Comparison of ENCODE assay signal across 18 cellular contexts in the genomic region with DNA sequence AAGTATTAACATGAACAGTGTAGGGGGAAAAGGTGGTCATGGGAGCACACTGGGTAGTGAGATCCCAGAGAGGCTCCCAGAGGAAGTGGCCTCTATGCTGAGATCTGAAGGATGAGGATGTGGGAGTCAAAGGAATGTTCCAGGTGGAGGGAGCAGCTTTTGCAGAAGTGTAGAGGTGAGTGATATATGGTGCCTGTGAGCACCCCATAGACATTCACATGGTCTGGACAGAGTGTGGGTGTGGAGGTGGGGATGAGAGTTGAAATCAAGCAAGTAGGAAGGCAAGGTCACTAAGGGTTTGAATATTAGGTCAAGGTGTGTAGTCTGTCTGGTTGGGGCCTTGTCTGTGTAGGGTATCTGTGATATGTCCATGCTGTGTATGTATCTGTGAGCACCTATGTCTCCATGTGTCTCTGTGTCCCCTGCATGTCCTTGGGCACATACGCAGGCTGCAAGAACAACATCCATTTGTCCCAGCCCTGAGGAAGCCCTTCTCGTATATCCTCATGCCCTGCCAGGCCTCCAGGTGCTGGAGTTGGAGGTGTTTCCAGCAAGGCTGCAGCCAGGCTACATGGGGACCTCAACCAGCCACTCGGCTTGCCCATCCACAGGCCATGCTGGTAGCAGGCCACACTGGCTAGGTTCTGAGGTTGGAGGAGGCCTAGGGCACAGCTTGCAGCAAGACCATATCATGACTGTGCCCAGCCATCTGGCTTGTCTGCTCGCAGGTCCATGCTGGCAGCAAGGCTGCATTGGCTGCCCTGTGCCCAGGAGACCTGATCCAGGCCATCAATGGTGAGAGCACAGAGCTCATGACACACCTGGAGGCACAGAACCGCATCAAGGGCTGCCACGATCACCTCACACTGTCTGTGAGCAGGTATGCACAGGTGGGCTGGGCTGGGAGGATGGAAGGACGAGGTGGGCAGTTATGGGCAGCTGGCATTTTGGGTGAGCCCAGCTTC. TPM values are rescaled to one million over a fixed set of nuclear protein-coding genes. Genes with fewer than 3 reads are reported as not detected.
DNase-seq lines count a peak whose midpoint lies in the region; ATAC-seq and TF ChIP-seq lines count a peak whose summit lies in the region.
"Had no signal": no experiment of that assay in that cellular context is flagged by ENCODE, and none has a peak within 500 bp of the region (broad histone marks: within the 10 kb centered on the region; RNA-seq: fewer than 3 reads in every experiment).

No MANE protein-coding gene starts in this region.

- H2AFZ ChIP-seq in ACC112 (ENCODE audit: low read length, unreplicated experiment) (no peak overlapping the region), IMR-90 (replicated peaks; ENCODE audit: low read length, poor library complexity) (no peak overlapping the region)

- peak overlapping the region; percentile 90 for H3K4ac ChIP-seq in IMR-90 (ENCODE audit: low read depth, low read length)

- dilution Hi-C loops in IMR-90 (cut with HindIII; ENCODE audit: low sequenced_read_pairs, unreplicated experiment): no loop called here

- TF ChIP-seq RAD21 in IMR-90 (IDR thresholded peaks at IDR 0.05; ENCODE audit: low read length): no peak

- H3K14ac ChIP-seq in IMR-90 (replicated peaks; ENCODE audit: low read depth, low read length): no peak overlapping the region; the same call in 1 of the 2 replicates

- H3K79me2 ChIP-seq in ACC112 (ENCODE audit: control insufficient read depth, insufficient read depth, low read length, unreplicated experiment): peaks cover 67% of the 10 kb centered on the region

- H3K4me2 ChIP-seq in IMR-90 (ENCODE audit: low read depth, low read length): no peak overlapping the region

- H2BK120ac ChIP-seq in IMR-90 (ENCODE audit: low read depth, low read length): 0 out of 2 replicates have a peak overlapping the region, but pooled peaks have one; percentile 19

- H4K5ac ChIP-seq in IMR-90 (ENCODE audit: low read depth, low read length): no peak overlapping the region

- 83% methylated on average over 1 of the region's 7 CpGs; no CpG with 5 or more reads in 1 of the 2 experiments for WGBS in IMR-90 (ENCODE audit: extremely low coverage in 2 of 2, insufficient read length in 1 of 2), 2 experiments
- 92 to 97% methylated on average over 7 of the region's 7 CpGs for whole genome bisulfite sequencing in heart right ventricle, 2 donors

- peak overlapping the region; percentile 11; the same call in 1 of the 2 replicates for H4K91ac ChIP-seq in IMR-90 (ENCODE audit: insufficient read depth, low read depth, low read length)

- peaks cover 66% of the 10 kb centered on the region for H3K9me1 ChIP-seq in IMR-90 (ENCODE audit: insufficient read depth, low read length)

- no peak overlapping the region for H2BK20ac ChIP-seq in IMR-90 (ENCODE audit: low read depth, low read length)

- peak overlapping the region in 1 of 2 experiments; percentile 11; a peak in 1 of 4 replicates for H4K8ac ChIP-seq in IMR-90 (ENCODE audit: low read depth in 2 of 2, low read length in 2 of 2)

- H4K20me1 ChIP-seq in IMR-90 (ENCODE audit: insufficient read depth, low read length): peaks cover 41% of the 10 kb centered on the region

- POLR2A ChIA-PET in IMR-90 (lab: Charles Lee; ENCODE audit: unreplicated experiment): no interaction called here

- no peak overlapping the region for H3K9ac ChIP-seq in IMR-90 (ENCODE audit: low read depth, low read length)
- no peak overlapping the region for H3K9ac ChIP-seq in colonic mucosa (ENCODE audit: low read depth in 2 of 2, low read length in 2 of 2)
- H3K9ac ChIP-seq in rectal smooth muscle tissue (ENCODE audit: low read length): no peak overlapping the region

- peaks cover 73% of the 10 kb centered on the region for H3K4me1 ChIP-seq in ACC112 (ENCODE audit: control insufficient read depth, insufficient read depth, low read length, unreplicated experiment)
- peaks cover 60% of the 10 kb centered on the region for H3K4me1 ChIP-seq in IMR-90 (ENCODE audit: control insufficient read depth, insufficient read depth, low read length)
- peaks cover 20% of the 10 kb centered on the region for H3K4me1 ChIP-seq in colonic mucosa
- peaks cover 82% of the 10 kb centered on the region for H3K4me1 ChIP-seq in rectal smooth muscle tissue (ENCODE audit: control insufficient read depth, insufficient read depth, low read length)
- H3K4me1 ChIP-seq in heart right ventricle: peaks cover 29 to 82% (median 56%) of the 10 kb centered on the region in 9 donors
- no peaks in the 10 kb centered on the region for H3K4me1 ChIP-seq in HAP-1

- TF ChIP-seq CTCF in IMR-90 (conservative IDR thresholded peaks at IDR 0.05; ENCODE audit: low read depth, low read length) (no peak), colonic mucosa (IDR thresholded peaks at IDR 0.05) (no peak), heart right ventricle (IDR thresholded peaks at IDR 0.05) (no peak)

- H3K18ac ChIP-seq in IMR-90 (ENCODE audit: low read depth, low read length): no peak overlapping the region

- peak overlapping the region; percentile 30; the same call in 2 of the 3 replicates for H2BK15ac ChIP-seq in IMR-90 (ENCODE audit: low read depth, low read length)

- H3K27me3 ChIP-seq in ACC112 (ENCODE audit: insufficient read depth, low read length) (no peaks in the 10 kb centered on the region), IMR-90 (ENCODE audit: control insufficient read depth, insufficient read depth, low read length) (no peaks in the 10 kb centered on the region), colonic mucosa (no peaks in the 10 kb centered on the region), rectal smooth muscle tissue (ENCODE audit: control insufficient read depth, insufficient read depth, low read length) (no peaks in the 10 kb centered on the region), heart right ventricle (peaks cover 0 to 13% (median 0%) of the 10 kb centered on the region in 7 donors), HAP-1 (ENCODE audit: low read depth) (no peaks in the 10 kb centered on the region)
- H3K27me3 ChIP-seq: body of pancreas, right lobe of liver had no signal

- H2BK5ac ChIP-seq in IMR-90 (ENCODE audit: low read depth, low read length, poor library complexity, severe bottlenecking): peak overlapping the region; percentile 83

- peak overlapping the region; percentile 93 for H3K27ac ChIP-seq in ACC112 (ENCODE audit: low read depth, low read length)
- peak overlapping the region; percentile 15 for H3K27ac ChIP-seq in IMR-90 (ENCODE audit: insufficient read depth, low read length)
- peak overlapping the region; percentile 24 for H3K27ac ChIP-seq in colonic mucosa
- H3K27ac ChIP-seq in rectal smooth muscle tissue (ENCODE audit: low read depth, low read length): peak overlapping the region; percentile 99
- no peak overlapping the region for H3K27ac ChIP-seq in heart right ventricle
- H3K27ac ChIP-seq: right lobe of liver had no signal

- H3K23ac ChIP-seq in IMR-90 (ENCODE audit: low read depth, low read length): peak overlapping the region; percentile 34

- ATAC-seq in IMR-90 (ENCODE audit: low read depth) (no peak), heart right ventricle (no peak)
- ATAC-seq: body of pancreas, right lobe of liver had no signal

- H2AK5ac ChIP-seq in IMR-90 (ENCODE audit: low read depth, low read length): peak overlapping the region; percentile 88

- H3K4me3 ChIP-seq in ACC112 (ENCODE audit: low read depth, low read length): no peak overlapping the region
- no peak overlapping the region for H3K4me3 ChIP-seq in IMR-90 (ENCODE audit: insufficient read depth, low read depth, low read length)
- no peak overlapping the region for H3K4me3 ChIP-seq in colonic mucosa
- H3K4me3 ChIP-seq in rectal smooth muscle tissue (ENCODE audit: low read length): no peak overlapping the region
- no peak overlapping the region for H3K4me3 ChIP-seq in heart right ventricle
- H3K4me3 ChIP-seq in HAP-1: no peak overlapping the region
- H3K4me3 ChIP-seq: body of pancreas, right lobe of liver, thoracic aorta had no signal

- in situ Hi-C loops in IMR-90 (cut with MboI; ENCODE audit: low sequenced_read_pairs) (no loop called here), HAP-1 (cut with MboI; ENCODE audit: low sequenced_read_pairs) (no loop called here)

- peak overlapping the region; percentile 52 for H2AK9ac ChIP-seq in IMR-90 (replicated peaks; ENCODE audit: low read depth, low read length, poor library complexity)

- CTCF ChIA-PET in IMR-90 (lab: Yijun Ruan, JAX): interaction anchor here (1.0 to 1.4 kb wide), 2 partner anchors 24 to 32 kb away, joined by 3 read pairs; partner anchors contain the start of gene SLC22A4

- intact Hi-C loops in IMR-90 (cut with micrococcal nuclease) (no loop called here), colonic mucosa (cut with DNase I) (no loop called here), heart right ventricle (cut with DNase I) (loop anchor here in 1 of 10 donors (10.0 kb wide), 1 partner anchor 243 kb away; no protein-coding TSS in a partner anchor)

- H3K56ac ChIP-seq in IMR-90 (ENCODE audit: extremely low read depth, insufficient read depth, low read length): no peak overlapping the region; the same call in 1 of the 2 replicates

- BruUV-seq in IMR-90 (replicated peaks; lab: Mats Ljungman, UMichigan): no TSS peak

- TF ChIP-seq POLR2A in IMR-90 (IDR thresholded peaks at IDR 0.05; ENCODE audit: low read depth, low read length): no peak

- peaks cover 29 to 89% of the 10 kb centered on the region in 2 experiments for H3K79me1 ChIP-seq in IMR-90 (ENCODE audit: low read depth in 1 of 2, low read length in 2 of 2)

- no peak for DNase-seq in IMR-90
- peak; percentile 15 for DNase-seq in colonic mucosa
- no peak for DNase-seq in amniotic stem cell (lab: John Stamatoyannopoulos, UW)
- DNase-seq in NCI-H146 (lab: John Stamatoyannopoulos, UW): no peak
- DNase-seq in heart right ventricle: no peak
- DNase-seq in HAP-1 (ENCODE audit: low spot score in 2 of 2): no peak
- DNase-seq: activated CD4-positive, CD25-positive, alpha-beta regulatory T cell treated with anti-CD3 and anti-CD28 coated beads, Interleukin-2, amount 50 U/mL, for 72 hours; Calu3; MV-4-11; naive B cell; NCI-H2171; T-helper 1 cell had no signal

- H3K9me3 ChIP-seq in IMR-90 (ENCODE audit: control insufficient read depth, insufficient read depth, low read length) (no peaks in the 10 kb centered on the region), colonic mucosa (no peaks in the 10 kb centered on the region), heart right ventricle (no peaks in the 10 kb centered on the region), HAP-1 (no peaks in the 10 kb centered on the region)
- H3K9me3 ChIP-seq: body of pancreas, right lobe of liver, thoracic aorta had no signal

- peaks cover 6% of the 10 kb centered on the region; the same call in 1 of the 2 replicates for H3K36me3 ChIP-seq in ACC112 (ENCODE audit: insufficient read depth, low read length)
- H3K36me3 ChIP-seq in IMR-90 (ENCODE audit: control insufficient read depth, insufficient read depth, low read length): peaks cover 26% of the 10 kb centered on the region
- no peaks in the 10 kb centered on the region for H3K36me3 ChIP-seq in colonic mucosa
- peaks cover 4% of the 10 kb centered on the region for H3K36me3 ChIP-seq in rectal smooth muscle tissue (ENCODE audit: control insufficient read depth, insufficient read depth, low read length)
- peaks cover 0 to 7% (median 0%) of the 10 kb centered on the region in 9 donors for H3K36me3 ChIP-seq in heart right ventricle
- no peaks in the 10 kb centered on the region for H3K36me3 ChIP-seq in HAP-1 (replicated peaks)
- H3K36me3 ChIP-seq: right lobe of liver, thoracic aorta had no signal

RNA-seq across cellular contexts. Expression of gene PDLIM4, which starts 4.7 kb away (rescaled TPM):
- 61.1 and 97.5 TPM in 2 replicates for total RNA-seq in IMR-90 (2012; rRNA removed)
- polyA plus RNA-seq in IMR-90 (2012; rRNA removed): 214 and 225 TPM in 2 replicates
- 62.0 and 132 TPM in 2 replicates for polyA plus RNA-seq in IMR-90 (2012; cell fraction: cytosol; rRNA removed)
- polyA plus RNA-seq in IMR-90 (2012; cell fraction: nucleus; rRNA removed; ENCODE audit: low replicate concordance): 199 and 416 TPM in 2 replicates
- total RNA-seq in colonic mucosa: 10 to 100 TPM in 1 of 2 donors, 1 to 10 TPM in 1; 2.3 to 14.3 TPM
- total RNA-seq in heart right ventricle: 1 to 10 TPM; 2.1 to 8.7 (median 3.4) TPM
- 10 to 100 TPM in 1 of 2 donors, 1 to 10 TPM in 1; 3.4 to 15.3 TPM for polyA plus RNA-seq in heart right ventricle
- total RNA-seq: OCI-LY7 had no signal

RNA-seq across cellular contexts. Expression of gene SLC22A4, which starts 32.0 kb away (rescaled TPM):
- 2.8 and 3.2 TPM in 2 replicates for total RNA-seq in IMR-90 (2012; rRNA removed)
- polyA plus RNA-seq in IMR-90 (2012; rRNA removed): 2.5 and 2.6 TPM in 2 replicates
- 1.2 and 2.1 TPM in 2 replicates for polyA plus RNA-seq in IMR-90 (2012; cell fraction: cytosol; rRNA removed)
- polyA plus RNA-seq in IMR-90 (2012; cell fraction: nucleus; rRNA removed; ENCODE audit: low replicate concordance): 7.0 and 12.7 TPM in 2 replicates
- total RNA-seq in colonic mucosa: 1 to 10 TPM; 1.3 to 8.3 TPM
- 1 to 10 TPM in 8 of 10 donors, under 1 TPM in 2; 0.39 to 9.0 (median 2.1) TPM for total RNA-seq in heart right ventricle
- 1 to 10 TPM in 1 of 2 donors, under 1 TPM in 1; 0.51 to 2.7 TPM for polyA plus RNA-seq in heart right ventricle
- total RNA-seq: body of pancreas, OCI-LY7 had no signal

RNA-seq across cellular contexts. Expression of gene P4HA2, which starts 34.5 kb away (rescaled TPM):
- 190 and 225 TPM in 2 replicates for total RNA-seq in IMR-90 (2012; rRNA removed)
- polyA plus RNA-seq in IMR-90 (2012; rRNA removed): 184 and 186 TPM in 2 replicates
- polyA plus RNA-seq in IMR-90 (2012; cell fraction: cytosol; rRNA removed): 144 and 191 TPM in 2 replicates
- 99.1 and 183 TPM in 2 replicates for polyA plus RNA-seq in IMR-90 (2012; cell fraction: nucleus; rRNA removed; ENCODE audit: low replicate concordance)
- total RNA-seq in colonic mucosa: 10 to 100 TPM; 53.7 to 79.6 TPM
- total RNA-seq in heart right ventricle: 10 to 100 TPM; 35.0 to 77.1 (median 52.4) TPM
- polyA plus RNA-seq in heart right ventricle: 10 to 100 TPM; 27.2 to 97.0 TPM

Comparison
In these comparisons a context has a peak if more than half of its experiments do, and no peak if none do; other contexts are left out.
1. H3K27ac ChIP-seq: peak in ACC112 (single experiment), IMR-90 (single experiment), colonic mucosa (single experiment) and rectal smooth muscle tissue (single experiment); none in heart right ventricle (0 of 10).